ENCODE assay signal across 19 cellular contexts in genomic region chr11:113818426-113818825, GRCh38. TPM values are rescaled to one million over a fixed set of nuclear protein-coding genes. Genes with fewer than 3 reads are reported as not detected.
"Had no signal": no experiment of that assay in that cellular context is flagged by ENCODE, and none has a peak within 500 bp of the region (broad histone marks: within the 10 kb centered on the region; RNA-seq: fewer than 3 reads in every experiment).

No MANE protein-coding gene starts in this region.

- ATAC-seq: activated naive CD4-positive, alpha-beta T cell treated with anti-CD3 and anti-CD28 coated beads, Interleukin-2, amount 50 U/mL, for 72 hours; activated T-cell treated with anti-CD3 and anti-CD28 coated beads, Interleukin-2, amount 50 U/mL, for 72 hours; body of pancreas; right cardiac atrium had no signal

- DNase-seq: activated CD4-positive, alpha-beta T cell treated with anti-CD3 and anti-CD28 coated beads, Interleukin-2, amount 10 ng/mL, durations not matched to agents 7 days and 5 days; activated CD8-positive, alpha-beta memory T cell treated with anti-CD3 and anti-CD28 coated beads, Interleukin-2, amount 50 U/mL, for 48 hours; activated gamma-delta T cell; activated T-cell treated with anti-CD3 and anti-CD28 coated beads, Interleukin-2, amount 50 U/mL, for 72 hours; amniotic stem cell; body of pancreas; effector CD8-positive, alpha-beta T cell; hypothalamus; right cardiac atrium; SW 1271; trophoblast cell had no signal

- H3K4me3 ChIP-seq: body of pancreas, suprapubic skin had no signal

RNA-seq across cellular contexts. Expression of gene CLDN25, which starts 38.8 kb away (rescaled TPM):
- total RNA-seq: activated CD4-positive, alpha-beta T cell treated with anti-CD3 and anti-CD28 coated beads, Interleukin-2, amount 10 ng/mL, durations not matched to agents 7 days and 5 days; activated naive CD4-positive, alpha-beta T cell treated with anti-CD3 and anti-CD28 coated beads, Interleukin-2, amount 50 U/mL, for 72 hours; activated T-cell treated with anti-CD3 and anti-CD28 coated beads, Interleukin-2, amount 50 U/mL, for 72 hours; body of pancreas; endothelial cell of umbilical vein; glomerular endothelial cell; lower leg skin; mesothelial cell of epicardium; omental fat pad; progenitor cell of endocrine pancreas; right cardiac atrium had no signal
